23 cellular contexts compared by ENCODE assay signal in genomic region chr2:142782942-142783443, GRCh38.
"Had no signal": no experiment of that assay in that cellular context is flagged by ENCODE, and none has a peak within 500 bp of the region (broad histone marks: within the 10 kb centered on the region; RNA-seq: fewer than 3 reads in every experiment).

No MANE protein-coding gene starts in this region.

- H3K36me3 ChIP-seq: colonic mucosa, esophagus muscularis mucosa, esophagus squamous epithelium, gastroesophageal sphincter, heart left ventricle, heart right ventricle had no signal

- H3K27me3 ChIP-seq: colonic mucosa, dorsolateral prefrontal cortex, esophagus muscularis mucosa, esophagus squamous epithelium, foreskin keratinocyte, gastroesophageal sphincter, heart left ventricle, heart right ventricle had no signal

- DNase-seq: colonic mucosa; cortex of kidney; dermis blood vessel endothelial cell; dorsolateral prefrontal cortex; effector CD4-positive, alpha-beta T cell; effector CD8-positive, alpha-beta T cell; effector memory CD4-positive, alpha-beta T cell; effector memory CD8-positive, alpha-beta T cell; endodermal cell; erythroblast; esophagus squamous epithelium; foreskin fibroblast; foreskin keratinocyte; foreskin melanocyte; glutamatergic neuron; head of caudate nucleus; heart left ventricle; heart right ventricle had no signal

- H3K27ac ChIP-seq: colonic mucosa, coronary artery, dorsolateral prefrontal cortex, epithelial cell of prostate, esophagus muscularis mucosa, esophagus squamous epithelium, foreskin keratinocyte, gastroesophageal sphincter, heart left ventricle, heart right ventricle had no signal

- H3K9me3 ChIP-seq: colonic mucosa, esophagus muscularis mucosa, esophagus squamous epithelium, gastroesophageal sphincter had no signal

- ATAC-seq: effector memory CD8-positive, alpha-beta T cell; esophagus mucosa; foreskin keratinocyte; gastroesophageal sphincter; heart left ventricle; heart right ventricle had no signal

- H3K4me1 ChIP-seq: colonic mucosa, esophagus muscularis mucosa, esophagus squamous epithelium, foreskin keratinocyte, gastroesophageal sphincter, heart left ventricle had no signal

- H3K4me3 ChIP-seq: colonic mucosa, coronary artery, dorsolateral prefrontal cortex, esophagus muscularis mucosa, esophagus squamous epithelium, gastroesophageal sphincter, heart left ventricle, heart right ventricle had no signal
